ENCODE assay signal across 1 cellular context in genomic region chr22:40635940-40636379, GRCh38.
TF ChIP-seq lines count a peak whose summit lies in the region.

No MANE protein-coding gene starts in this region.

TF ChIP-seq in GM23338, 12 proteins besides CTCF, POLR2A, EP300 and RAD21 (continued from another document):
- TF ChIP-seq, protein P1, sequence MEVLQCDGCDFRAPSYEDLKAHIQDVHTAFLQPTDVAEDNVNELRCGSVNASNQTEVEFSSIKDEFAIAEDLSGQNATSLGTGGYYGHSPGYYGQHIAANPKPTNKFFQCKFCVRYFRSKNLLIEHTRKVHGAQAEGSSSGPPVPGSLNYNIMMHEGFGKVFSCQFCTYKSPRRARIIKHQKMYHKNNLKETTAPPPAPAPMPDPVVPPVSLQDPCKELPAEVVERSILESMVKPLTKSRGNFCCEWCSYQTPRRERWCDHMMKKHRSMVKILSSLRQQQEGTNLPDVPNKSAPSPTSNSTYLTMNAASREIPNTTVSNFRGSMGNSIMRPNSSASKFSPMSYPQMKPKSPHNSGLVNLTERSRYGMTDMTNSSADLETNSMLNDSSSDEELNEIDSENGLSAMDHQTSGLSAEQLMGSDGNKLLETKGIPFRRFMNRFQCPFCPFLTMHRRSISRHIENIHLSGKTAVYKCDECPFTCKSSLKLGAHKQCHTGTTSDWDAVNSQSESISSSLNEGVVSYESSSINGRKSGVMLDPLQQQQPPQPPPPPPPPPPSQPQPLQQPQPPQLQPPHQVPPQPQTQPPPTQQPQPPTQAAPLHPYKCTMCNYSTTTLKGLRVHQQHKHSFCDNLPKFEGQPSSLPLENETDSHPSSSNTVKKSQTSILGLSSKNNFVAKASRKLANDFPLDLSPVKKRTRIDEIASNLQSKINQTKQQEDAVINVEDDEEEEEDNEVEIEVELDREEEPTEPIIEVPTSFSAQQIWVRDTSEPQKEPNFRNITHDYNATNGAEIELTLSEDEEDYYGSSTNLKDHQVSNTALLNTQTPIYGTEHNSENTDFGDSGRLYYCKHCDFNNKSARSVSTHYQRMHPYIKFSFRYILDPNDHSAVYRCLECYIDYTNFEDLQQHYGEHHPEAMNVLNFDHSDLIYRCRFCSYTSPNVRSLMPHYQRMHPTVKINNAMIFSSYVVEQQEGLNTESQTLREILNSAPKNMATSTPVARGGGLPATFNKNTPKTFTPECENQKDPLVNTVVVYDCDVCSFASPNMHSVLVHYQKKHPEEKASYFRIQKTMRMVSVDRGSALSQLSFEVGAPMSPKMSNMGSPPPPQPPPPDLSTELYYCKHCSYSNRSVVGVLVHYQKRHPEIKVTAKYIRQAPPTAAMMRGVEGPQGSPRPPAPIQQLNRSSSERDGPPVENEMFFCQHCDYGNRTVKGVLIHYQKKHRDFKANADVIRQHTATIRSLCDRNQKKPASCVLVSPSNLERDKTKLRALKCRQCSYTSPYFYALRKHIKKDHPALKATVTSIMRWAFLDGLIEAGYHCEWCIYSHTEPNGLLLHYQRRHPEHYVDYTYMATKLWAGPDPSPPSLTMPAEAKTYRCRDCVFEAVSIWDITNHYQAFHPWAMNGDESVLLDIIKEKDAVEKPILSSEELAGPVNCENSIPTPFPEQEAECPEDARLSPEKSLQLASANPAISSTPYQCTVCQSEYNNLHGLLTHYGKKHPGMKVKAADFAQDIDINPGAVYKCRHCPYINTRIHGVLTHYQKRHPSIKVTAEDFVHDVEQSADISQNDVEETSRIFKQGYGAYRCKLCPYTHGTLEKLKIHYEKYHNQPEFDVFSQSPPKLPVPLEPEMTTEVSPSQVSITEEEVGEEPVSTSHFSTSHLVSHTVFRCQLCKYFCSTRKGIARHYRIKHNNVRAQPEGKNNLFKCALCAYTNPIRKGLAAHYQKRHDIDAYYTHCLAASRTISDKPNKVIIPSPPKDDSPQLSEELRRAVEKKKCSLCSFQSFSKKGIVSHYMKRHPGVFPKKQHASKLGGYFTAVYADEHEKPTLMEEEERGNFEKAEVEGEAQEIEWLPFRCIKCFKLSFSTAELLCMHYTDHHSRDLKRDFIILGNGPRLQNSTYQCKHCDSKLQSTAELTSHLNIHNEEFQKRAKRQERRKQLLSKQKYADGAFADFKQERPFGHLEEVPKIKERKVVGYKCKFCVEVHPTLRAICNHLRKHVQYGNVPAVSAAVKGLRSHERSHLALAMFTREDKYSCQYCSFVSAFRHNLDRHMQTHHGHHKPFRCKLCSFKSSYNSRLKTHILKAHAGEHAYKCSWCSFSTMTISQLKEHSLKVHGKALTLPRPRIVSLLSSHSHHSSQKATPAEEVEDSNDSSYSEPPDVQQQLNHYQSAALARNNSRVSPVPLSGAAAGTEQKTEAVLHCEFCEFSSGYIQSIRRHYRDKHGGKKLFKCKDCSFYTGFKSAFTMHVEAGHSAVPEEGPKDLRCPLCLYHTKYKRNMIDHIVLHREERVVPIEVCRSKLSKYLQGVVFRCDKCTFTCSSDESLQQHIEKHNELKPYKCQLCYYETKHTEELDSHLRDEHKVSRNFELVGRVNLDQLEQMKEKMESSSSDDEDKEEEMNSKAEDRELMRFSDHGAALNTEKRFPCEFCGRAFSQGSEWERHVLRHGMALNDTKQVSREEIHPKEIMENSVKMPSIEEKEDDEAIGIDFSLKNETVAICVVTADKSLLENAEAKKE (CRISPR knock-in tag; IDR thresholded peaks at IDR 0.05), result no peak
- no peak for TF ChIP-seq CREB1 (CRISPR knock-in tag; IDR thresholded peaks at IDR 0.05; ENCODE audit: low read depth)
- no peak for TF ChIP-seq JUNB (IDR thresholded peaks at IDR 0.05; ENCODE audit: unreplicated experiment)
- no peak for TF ChIP-seq POLR2AphosphoS5 (IDR thresholded peaks at IDR 0.05; ENCODE audit: low read depth)
- TF ChIP-seq NANOG (IDR thresholded peaks at IDR 0.05; ENCODE audit: borderline replicate concordance), result no peak
- no peak for TF ChIP-seq ETS1 (IDR thresholded peaks at IDR 0.05)
- TF ChIP-seq ZNF331 (CRISPR knock-in tag; IDR thresholded peaks at IDR 0.05; ENCODE audit: low read depth), result no peak
- no peak for TF ChIP-seq EZH2phosphoT487 (IDR thresholded peaks at IDR 0.05; ENCODE audit: unreplicated experiment)
- TF ChIP-seq, protein P2, sequence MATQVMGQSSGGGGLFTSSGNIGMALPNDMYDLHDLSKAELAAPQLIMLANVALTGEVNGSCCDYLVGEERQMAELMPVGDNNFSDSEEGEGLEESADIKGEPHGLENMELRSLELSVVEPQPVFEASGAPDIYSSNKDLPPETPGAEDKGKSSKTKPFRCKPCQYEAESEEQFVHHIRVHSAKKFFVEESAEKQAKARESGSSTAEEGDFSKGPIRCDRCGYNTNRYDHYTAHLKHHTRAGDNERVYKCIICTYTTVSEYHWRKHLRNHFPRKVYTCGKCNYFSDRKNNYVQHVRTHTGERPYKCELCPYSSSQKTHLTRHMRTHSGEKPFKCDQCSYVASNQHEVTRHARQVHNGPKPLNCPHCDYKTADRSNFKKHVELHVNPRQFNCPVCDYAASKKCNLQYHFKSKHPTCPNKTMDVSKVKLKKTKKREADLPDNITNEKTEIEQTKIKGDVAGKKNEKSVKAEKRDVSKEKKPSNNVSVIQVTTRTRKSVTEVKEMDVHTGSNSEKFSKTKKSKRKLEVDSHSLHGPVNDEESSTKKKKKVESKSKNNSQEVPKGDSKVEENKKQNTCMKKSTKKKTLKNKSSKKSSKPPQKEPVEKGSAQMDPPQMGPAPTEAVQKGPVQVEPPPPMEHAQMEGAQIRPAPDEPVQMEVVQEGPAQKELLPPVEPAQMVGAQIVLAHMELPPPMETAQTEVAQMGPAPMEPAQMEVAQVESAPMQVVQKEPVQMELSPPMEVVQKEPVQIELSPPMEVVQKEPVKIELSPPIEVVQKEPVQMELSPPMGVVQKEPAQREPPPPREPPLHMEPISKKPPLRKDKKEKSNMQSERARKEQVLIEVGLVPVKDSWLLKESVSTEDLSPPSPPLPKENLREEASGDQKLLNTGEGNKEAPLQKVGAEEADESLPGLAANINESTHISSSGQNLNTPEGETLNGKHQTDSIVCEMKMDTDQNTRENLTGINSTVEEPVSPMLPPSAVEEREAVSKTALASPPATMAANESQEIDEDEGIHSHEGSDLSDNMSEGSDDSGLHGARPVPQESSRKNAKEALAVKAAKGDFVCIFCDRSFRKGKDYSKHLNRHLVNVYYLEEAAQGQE (IDR thresholded peaks at IDR 0.05; ENCODE audit: unreplicated experiment), result no peak
